ENCODE assay signal across 8 cellular contexts in genomic region chr20:43915209-43916072, GRCh38. TPM values are rescaled to one million over a fixed set of nuclear protein-coding genes. Genes with fewer than 3 reads are reported as not detected.
DNase-seq lines count a peak whose midpoint lies in the region; ATAC-seq and TF ChIP-seq lines count a peak whose summit lies in the region.

No MANE protein-coding gene starts in this region.

- H3K36me3 ChIP-seq in HUES6 (ENCODE audit: control insufficient read depth, insufficient read depth, low read length) = no peaks in the 10 kb centered on the region
- no peaks in the 10 kb centered on the region for H3K36me3 ChIP-seq in Karpas-422 (ENCODE audit: insufficient read depth, low read length)

- H3K9me3 Mint-ChIP-seq in activated T-helper 1 cell treated with anti-CD3 and anti-CD28 coated beads, Interleukin-12 subunit alpha, Interleukin-12 subunit beta, Interleukin-2, Interleukin-4 antibody, amounts not matched to agents 30 ng/mL and 10 ng/mL and 1 ng/mL, durations not matched to agents 14 hours and 24 hours and 36 hours = peaks cover 20% of the 10 kb centered on the region

- H3K9me2 ChIP-seq in Karpas-422 (replicated peaks; ENCODE audit: insufficient read depth, low read length) = no peaks in the 10 kb centered on the region

- peaks cover 47% of the 10 kb centered on the region for H3K27me3 ChIP-seq in HUES6 (ENCODE audit: control insufficient read depth, insufficient read depth, low read length)
- no peaks in the 10 kb centered on the region for H3K27me3 ChIP-seq in Karpas-422 (ENCODE audit: low read length)

- ATAC-seq in Right ventricle myocardium inferior (peak; percentile 21), HG02798 (IDR thresholded peaks at IDR 0.05; ENCODE audit: poor library complexity, unreplicated experiment) (no peak), GM18858 (IDR thresholded peaks at IDR 0.05; ENCODE audit: unreplicated experiment) (no peak)

- no peak overlapping the region for H3K4me2 ChIP-seq in Karpas-422 (ENCODE audit: low read depth, low read length, poor library complexity, severe bottlenecking)

- DNase-seq in EH (ENCODE audit: low read depth) (peak; percentile 58), Right ventricle myocardium inferior (ENCODE audit: missing footprints) (peak; percentile 69), retinal pigment epithelial cell (ENCODE audit: low read depth) (no peak), Karpas-422 (no peak)
- peak; percentile 37 for DNase-seq in activated T-helper 1 cell treated with anti-CD3 and anti-CD28 coated beads, Interleukin-12 subunit alpha, Interleukin-12 subunit beta, Interleukin-2, Interleukin-4 antibody, amounts not matched to agents 30 ng/mL and 10 ng/mL and 1 ng/mL, durations not matched to agents 14 hours and 24 hours and 36 hours (ENCODE audit: low spot score)

- H3K27ac Mint-ChIP-seq in activated T-helper 1 cell treated with anti-CD3 and anti-CD28 coated beads, Interleukin-12 subunit alpha, Interleukin-12 subunit beta, Interleukin-2, Interleukin-4 antibody, amounts not matched to agents 30 ng/mL and 10 ng/mL and 1 ng/mL, durations not matched to agents 14 hours and 24 hours and 36 hours = peak overlapping the region; percentile 81

- H3K4me3 ChIP-seq in HUES6 (ENCODE audit: low read depth, low read length) = peak overlapping the region; percentile 74
- H3K4me3 ChIP-seq in retinal pigment epithelial cell (ENCODE audit: low read length) = peak overlapping the region; percentile 63
- no peak overlapping the region for H3K4me3 ChIP-seq in Karpas-422 (ENCODE audit: low read length)

- no peak overlapping the region for H2AFZ ChIP-seq in Karpas-422 (ENCODE audit: low read length)

- H3K79me2 ChIP-seq in Karpas-422 (ENCODE audit: low read length) = no peaks in the 10 kb centered on the region

- peak overlapping the region; percentile 87 for H3K4me3 Mint-ChIP-seq in activated T-helper 1 cell treated with anti-CD3 and anti-CD28 coated beads, Interleukin-12 subunit alpha, Interleukin-12 subunit beta, Interleukin-2, Interleukin-4 antibody, amounts not matched to agents 30 ng/mL and 10 ng/mL and 1 ng/mL, durations not matched to agents 14 hours and 24 hours and 36 hours

- H3K9ac ChIP-seq in HUES6 (ENCODE audit: low read length) (peak overlapping the region; percentile 29), Karpas-422 (ENCODE audit: low read length) (no peak overlapping the region)

- H3K27ac ChIP-seq in HUES6 (ENCODE audit: low read depth, low read length) (no peak overlapping the region), Karpas-422 (ENCODE audit: low read length) (no peak overlapping the region)

- peaks cover 8% of the 10 kb centered on the region for H3K36me3 Mint-ChIP-seq in activated T-helper 1 cell treated with anti-CD3 and anti-CD28 coated beads, Interleukin-12 subunit alpha, Interleukin-12 subunit beta, Interleukin-2, Interleukin-4 antibody, amounts not matched to agents 30 ng/mL and 10 ng/mL and 1 ng/mL, durations not matched to agents 14 hours and 24 hours and 36 hours (ENCODE audit: low read depth)

- H3K9me3 ChIP-seq in HUES6 (ENCODE audit: control insufficient read depth, insufficient read depth, low read depth, low read length) = no peaks in the 10 kb centered on the region
- no peaks in the 10 kb centered on the region for H3K9me3 ChIP-seq in Karpas-422 (ENCODE audit: low read length)

- intact Hi-C loops in activated T-helper 1 cell treated with anti-CD3 and anti-CD28 coated beads, Interleukin-12 subunit alpha, Interleukin-12 subunit beta, Interleukin-2, Interleukin-4 antibody, amounts not matched to agents 30 ng/mL and 10 ng/mL and 1 ng/mL, durations not matched to agents 14 hours and 24 hours and 36 hours (cut with micrococcal nuclease) = loop anchor here (1.0 to 10.0 kb wide), 6 partner anchors 10 to 251 kb away; partner anchors contain the start of gene MYBL2
- intact Hi-C loops in Right ventricle myocardium inferior (cut with DNase I) = no loop called here

- H3K4me1 Mint-ChIP-seq in activated T-helper 1 cell treated with anti-CD3 and anti-CD28 coated beads, Interleukin-12 subunit alpha, Interleukin-12 subunit beta, Interleukin-2, Interleukin-4 antibody, amounts not matched to agents 30 ng/mL and 10 ng/mL and 1 ng/mL, durations not matched to agents 14 hours and 24 hours and 36 hours (ENCODE audit: low read depth) = peaks cover 35% of the 10 kb centered on the region

- H3K27me3 Mint-ChIP-seq in activated T-helper 1 cell treated with anti-CD3 and anti-CD28 coated beads, Interleukin-12 subunit alpha, Interleukin-12 subunit beta, Interleukin-2, Interleukin-4 antibody, amounts not matched to agents 30 ng/mL and 10 ng/mL and 1 ng/mL, durations not matched to agents 14 hours and 24 hours and 36 hours (ENCODE audit: insufficient read depth) = peaks cover 37% of the 10 kb centered on the region

- H4K20me1 ChIP-seq in Karpas-422 (ENCODE audit: insufficient read depth, low read depth, low read length) = no peaks in the 10 kb centered on the region

- H3K4me1 ChIP-seq in HUES6 (ENCODE audit: control insufficient read depth, insufficient read depth, low read length) (peaks cover 9% of the 10 kb centered on the region), Karpas-422 (ENCODE audit: low read length) (peaks cover 10% of the 10 kb centered on the region)

- no peak for TF ChIP-seq CTCF in retinal pigment epithelial cell (conservative IDR thresholded peaks at IDR 0.05; ENCODE audit: low read depth, low read length)

RNA-seq across cellular contexts. Expression of gene TOX2, which starts 0.8 kb away (rescaled TPM):
- total RNA-seq in activated T-helper 1 cell treated with anti-CD3 and anti-CD28 coated beads, Interleukin-12 subunit alpha, Interleukin-12 subunit beta, Interleukin-2, Interleukin-4 antibody, amounts not matched to agents 30 ng/mL and 10 ng/mL and 1 ng/mL, durations not matched to agents 14 hours and 24 hours and 36 hours = 4.0 and 4.8 TPM in 2 replicates
- total RNA-seq in Right ventricle myocardium inferior = 1.1 TPM
- 42.9 and 54.1 TPM in 2 replicates for total RNA-seq in Karpas-422 (2014; rRNA removed; shearing (Covaris generic); ENCODE audit: low replicate concordance)

Comparison
In these comparisons a context has a peak if more than half of its experiments do, and no peak if none do; other contexts are left out.
1. DNase-seq: peak in EH (single experiment), activated T-helper 1 cell treated with anti-CD3 and anti-CD28 coated beads, Interleukin-12 subunit alpha, Interleukin-12 subunit beta, Interleukin-2, Interleukin-4 antibody, amounts not matched to agents 30 ng/mL and 10 ng/mL and 1 ng/mL, durations not matched to agents 14 hours and 24 hours and 36 hours (single experiment) and Right ventricle myocardium inferior (single experiment); none in retinal pigment epithelial cell (single experiment) and Karpas-422 (single experiment).